9 cellular contexts compared by ENCODE assay signal in the genomic region with DNA sequence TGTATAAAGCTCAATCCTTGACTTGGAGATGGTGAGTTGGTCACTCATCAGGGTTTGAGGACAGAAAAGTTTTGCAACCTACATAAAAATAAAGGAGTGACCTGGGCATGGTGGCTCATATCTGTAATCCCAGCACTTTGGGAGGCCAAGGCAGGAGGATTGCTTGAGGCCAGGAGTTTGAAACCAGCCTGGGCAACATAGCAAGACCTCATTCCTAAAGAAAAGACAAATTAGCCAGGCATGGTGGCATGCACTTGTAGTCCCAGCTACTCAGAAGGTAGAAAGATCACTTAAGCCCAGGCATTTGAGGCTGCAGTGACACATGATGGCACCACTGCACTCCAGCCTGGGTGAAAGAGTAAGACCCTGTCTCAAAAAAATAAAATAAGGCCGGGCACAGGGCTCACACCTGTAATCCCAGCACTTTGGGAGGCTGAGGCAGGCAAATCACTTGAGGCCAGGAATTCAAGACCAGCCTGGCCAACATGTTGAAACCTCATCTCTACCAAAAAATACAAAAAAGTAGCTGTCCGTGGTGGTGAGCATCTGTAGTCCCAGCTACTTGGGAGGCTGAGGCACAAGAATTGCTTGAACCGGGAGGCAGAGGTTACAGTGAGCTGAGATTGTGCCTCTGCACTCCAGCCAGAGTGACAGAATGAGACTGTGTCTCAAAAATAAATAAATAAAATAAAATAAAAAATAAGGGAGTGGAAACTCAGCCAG. TPM values are rescaled to one million over a fixed set of nuclear protein-coding genes. Genes with fewer than 3 reads are reported as not detected.
"Had no signal": no experiment of that assay in that cellular context is flagged by ENCODE, and none has a peak within 500 bp of the region (broad histone marks: within the 10 kb centered on the region; RNA-seq: fewer than 3 reads in every experiment).

No MANE protein-coding gene starts in this region.

RNA-seq across cellular contexts. Expression of gene TECTB, which starts 54.7 kb away (rescaled TPM):
- total RNA-seq: HT1080, LHCN-M2, NCI-H460, PC-9, Peyer's patch, Right ventricle myocardium superior, RPMI7951, SJSA1 had no signal
- polyA plus RNA-seq: IgD-negative memory B cell had no signal
